In the genomic region with DNA sequence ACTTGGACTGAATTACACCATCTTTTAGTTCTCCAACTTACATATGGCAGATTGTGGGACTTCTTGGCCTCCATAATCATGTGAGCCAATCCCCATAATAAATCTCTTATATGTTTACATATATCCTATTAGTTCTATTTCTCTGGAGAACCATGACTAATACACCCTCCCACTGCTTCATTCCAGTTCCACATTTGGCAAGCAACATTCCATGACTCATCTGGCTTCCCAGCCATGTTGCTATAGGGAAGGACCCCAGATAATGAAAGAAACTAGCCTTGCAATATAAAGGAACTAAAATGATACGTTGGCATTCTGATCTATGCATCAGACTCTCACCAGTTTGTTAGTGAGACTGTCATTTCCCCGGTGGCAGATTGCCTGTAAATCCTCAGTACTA, we compare ENCODE assay signal across 12 cellular contexts. TPM values are rescaled to one million over a fixed set of nuclear protein-coding genes. Genes with fewer than 3 reads are reported as not detected.
DNase-seq lines count a peak whose midpoint lies in the region; ATAC-seq and TF ChIP-seq lines count a peak whose summit lies in the region.
"Had no signal": no experiment of that assay in that cellular context is flagged by ENCODE, and none has a peak within 500 bp of the region (broad histone marks: within the 10 kb centered on the region; RNA-seq: fewer than 3 reads in every experiment).

No MANE protein-coding gene starts in this region.

- no peaks in the 10 kb centered on the region for H3K9me3 ChIP-seq in osteoblast (ENCODE audit: low read depth, low read length)

- no CpG with 5 or more reads among the region's 2 CpGs for WGBS in mesendoderm (ENCODE audit: extremely low coverage, insufficient coverage, low lambda C conversion rate)

- no peak overlapping the region for H3K4ac ChIP-seq in mesendoderm (ENCODE audit: low read depth, low read length)

- TF ChIP-seq CTCF in epithelial cell of esophagus (IDR thresholded peaks at IDR 0.05; ENCODE audit: insufficient read depth, low read depth, low read length, missing control alignments) (no peak), osteoblast (IDR thresholded peaks at IDR 0.05; ENCODE audit: extremely low read depth, low read depth, low read length) (no peak)

- H2AK5ac ChIP-seq in mesendoderm (ENCODE audit: low read length), result no peak overlapping the region

- no peak for ATAC-seq in GM21381 (IDR thresholded peaks at IDR 0.05; ENCODE audit: unreplicated experiment)
- ATAC-seq: naive thymus-derived CD8-positive, alpha-beta T cell had no signal

- H3K9ac ChIP-seq in mesendoderm (ENCODE audit: low read length), result no peak overlapping the region

- H3K23ac ChIP-seq in mesendoderm (ENCODE audit: low read length), result no peak overlapping the region

- peak overlapping the region; percentile 80 for H3K27ac ChIP-seq in osteoblast (ENCODE audit: low read depth, low read length)
- H3K27ac ChIP-seq in mesendoderm (ENCODE audit: low read depth, low read length), result no peak overlapping the region

- no peak overlapping the region for H2BK120ac ChIP-seq in mesendoderm (ENCODE audit: low read depth, low read length)

- H3K79me2 ChIP-seq in osteoblast (ENCODE audit: insufficient read depth, low read length) (no peaks in the 10 kb centered on the region), mesendoderm (ENCODE audit: control insufficient read depth, insufficient read depth, low read length) (no peaks in the 10 kb centered on the region)

- H3K27me3 ChIP-seq in osteoblast (ENCODE audit: insufficient read depth, low read length) (no peaks in the 10 kb centered on the region), mesendoderm (ENCODE audit: insufficient read depth, low read length, poor library complexity) (no peaks in the 10 kb centered on the region)
- H3K27me3 ChIP-seq: heart left ventricle had no signal

- H3K4me2 ChIP-seq in osteoblast (ENCODE audit: insufficient read depth, low read length) (peak overlapping the region; percentile 77), mesendoderm (ENCODE audit: low read length) (no peak overlapping the region)

- H3K18ac ChIP-seq in mesendoderm (ENCODE audit: low read length), result no peak overlapping the region

- H3K4me1 ChIP-seq in osteoblast (ENCODE audit: insufficient read depth, low read length) (peaks cover 30% of the 10 kb centered on the region), mesendoderm (ENCODE audit: control insufficient read depth, low read depth, low read length) (no peaks in the 10 kb centered on the region)

- H3K36me3 ChIP-seq in osteoblast (ENCODE audit: insufficient read depth, low read length), result no peaks in the 10 kb centered on the region
- no peaks in the 10 kb centered on the region for H3K36me3 ChIP-seq in mesendoderm (ENCODE audit: control insufficient read depth, insufficient read depth, low read length)
- H3K36me3 ChIP-seq: heart left ventricle had no signal

- H3K4me3 ChIP-seq in epithelial cell of esophagus (ENCODE audit: low read length) (no peak overlapping the region), osteoblast (ENCODE audit: insufficient read depth, low read length) (peak overlapping the region; percentile 43), mesendoderm (ENCODE audit: low read length) (no peak overlapping the region)
- H3K4me3 ChIP-seq: heart left ventricle had no signal

- H4K8ac ChIP-seq in mesendoderm (ENCODE audit: low read depth, low read length), result no peak overlapping the region

- peak overlapping the region; percentile 11 for H2AFZ ChIP-seq in osteoblast (ENCODE audit: low read length)

- no peak overlapping the region for H2BK5ac ChIP-seq in mesendoderm (ENCODE audit: low read length)

- H3K79me1 ChIP-seq in mesendoderm (ENCODE audit: low read length), result no peaks in the 10 kb centered on the region

- no peak overlapping the region for H3K56ac ChIP-seq in mesendoderm (ENCODE audit: low read length)

- H2BK15ac ChIP-seq in mesendoderm (replicated peaks; ENCODE audit: low read depth), result no peak overlapping the region

- no peak overlapping the region for H4K5ac ChIP-seq in mesendoderm (ENCODE audit: low read length)

- no peaks in the 10 kb centered on the region for H4K20me1 ChIP-seq in osteoblast (ENCODE audit: insufficient read depth, low read length)

- DNase-seq in EH (ENCODE audit: low read depth) (peak; percentile 97), NCI-H446 treated with DMSO at 0.1 percent for 48 hours (lab: John Stamatoyannopoulos, UW) (peak; percentile 64), epithelial cell of esophagus (ENCODE audit: low read depth) (peak; percentile 95), osteoblast (ENCODE audit: insufficient read length, low spot score, missing footprints) (peak; percentile 85), ecto neural progenitor cell (ENCODE audit: low spot score) (no peak), cortex of kidney (lab: John Stamatoyannopoulos, UW) (no peak), mesendoderm (no peak)
- DNase-seq: activated naive CD4-positive, alpha-beta T cell treated with anti-CD3 and anti-CD28 coated beads, Interleukin-2, amount 10 ng/mL, durations not matched to agents 7 days and 5 days; GF-D8; naive thymus-derived CD8-positive, alpha-beta T cell had no signal

RNA-seq across cellular contexts. Expression of a gene that starts 10.9 kb away (rescaled TPM):
- not detected in 2 replicates for total RNA-seq in osteoblast
- polyA plus RNA-seq in mesendoderm (2013, experiment 1 of 2), result not detected
- not detected for polyA plus RNA-seq in mesendoderm (2013, experiment 2 of 2)
- total RNA-seq: naive thymus-derived CD8-positive, alpha-beta T cell had no signal
- polyA plus RNA-seq: heart left ventricle; naive thymus-derived CD8-positive, alpha-beta T cell had no signal

RNA-seq across cellular contexts. Expression of a gene that starts 51.2 kb away (rescaled TPM):
- 29.0 and 56.0 TPM in 2 replicates for total RNA-seq in osteoblast
- polyA plus RNA-seq in mesendoderm (2013, experiment 1 of 2), result 3.4 TPM
- 3.6 TPM for polyA plus RNA-seq in mesendoderm (2013, experiment 2 of 2)

RNA-seq across cellular contexts. Expression of a gene that starts 54.5 kb away (rescaled TPM):
- total RNA-seq in osteoblast, result 42.0 and 45.1 TPM in 2 replicates
- 6.5 TPM for polyA plus RNA-seq in mesendoderm (2013, experiment 1 of 2)
- polyA plus RNA-seq in mesendoderm (2013, experiment 2 of 2), result 6.6 TPM

Comparison
In these comparisons a context has a peak if more than half of its experiments do, and no peak if none do; other contexts are left out.
1. DNase-seq: peak in EH (single experiment), NCI-H446 treated with DMSO at 0.1 percent for 48 hours (single experiment), epithelial cell of esophagus (single experiment) and osteoblast (single experiment); none in ecto neural progenitor cell (single experiment), cortex of kidney (single experiment) and mesendoderm (single experiment).